In genomic region chr10:35056133-35056532, GRCh38 we compare ENCODE assay signal across 17 cellular contexts.
"Had no signal": no experiment of that assay in that cellular context is flagged by ENCODE, and none has a peak within 500 bp of the region (broad histone marks: within the 10 kb centered on the region; RNA-seq: fewer than 3 reads in every experiment).

No MANE protein-coding gene starts in this region.

- DNase-seq: activated CD4-positive, alpha-beta memory T cell treated with anti-CD3 and anti-CD28 coated beads, Interleukin-2, amount 10 ng/mL, durations not matched to agents 7 days and 5 days; activated CD4-positive, alpha-beta T cell treated with anti-CD3 and anti-CD28 coated beads for 4 hours; activated CD8-positive, alpha-beta memory T cell treated with anti-CD3 and anti-CD28 coated beads, Interleukin-2, amount 10 ng/mL, durations not matched to agents 7 days and 5 days; activated naive CD4-positive, alpha-beta T cell treated with anti-CD3 and anti-CD28 coated beads, Interleukin-2, amount 10 ng/mL, durations not matched to agents 7 days and 5 days; aorta; brain microvascular endothelial cell; central memory CD4-positive, alpha-beta T cell; colonic mucosa; naive thymus-derived CD4-positive, alpha-beta T cell; right cardiac atrium; stimulated activated CD4-positive, alpha-beta T cell treated with anti-CD3 and anti-CD28 coated beads, Interleukin-4, amount 100 ng/mL, for 24 hours; testis; upper lobe of right lung had no signal

- ATAC-seq: activated CD8-positive, alpha-beta memory T cell treated with anti-CD3 and anti-CD28 coated beads, Interleukin-2, amount 10 ng/mL, durations not matched to agents 7 days and 5 days; left lobe of liver; naive thymus-derived CD4-positive, alpha-beta T cell; stimulated activated memory B cell treated with anti-CD40 and anti-IgM and Interleukin-4, amounts not matched to agents 10 μg/mL and 1 μg/mL and 100 μg/mL, for 72 hours; upper lobe of right lung had no signal

- H3K4me3 Mint-ChIP-seq: activated CD4-positive, alpha-beta memory T cell treated with anti-CD3 and anti-CD28 coated beads, Interleukin-2, amount 10 ng/mL, durations not matched to agents 7 days and 5 days; activated CD8-positive, alpha-beta memory T cell treated with anti-CD3 and anti-CD28 coated beads, Interleukin-2, amount 10 ng/mL, durations not matched to agents 7 days and 5 days; activated naive CD4-positive, alpha-beta T cell treated with anti-CD3 and anti-CD28 coated beads, Interleukin-2, amount 10 ng/mL, durations not matched to agents 7 days and 5 days; naive thymus-derived CD4-positive, alpha-beta T cell; neural progenitor cell; stimulated activated memory B cell treated with anti-CD40 and anti-IgM and Interleukin-4, amounts not matched to agents 10 μg/mL and 1 μg/mL and 100 μg/mL, for 72 hours had no signal

- H3K9ac ChIP-seq: neural progenitor cell had no signal

- H3K27me3 ChIP-seq: brain microvascular endothelial cell, colonic mucosa, neural progenitor cell, testis, upper lobe of right lung had no signal

- H3K4me2 ChIP-seq: neural progenitor cell had no signal

- H3K4me3 ChIP-seq: colonic mucosa, neural progenitor cell, prostate gland, testis, upper lobe of right lung had no signal

- H3K9me3 Mint-ChIP-seq: activated CD4-positive, alpha-beta memory T cell treated with anti-CD3 and anti-CD28 coated beads, Interleukin-2, amount 10 ng/mL, durations not matched to agents 7 days and 5 days; activated naive CD4-positive, alpha-beta T cell treated with anti-CD3 and anti-CD28 coated beads, Interleukin-2, amount 10 ng/mL, durations not matched to agents 7 days and 5 days; naive thymus-derived CD4-positive, alpha-beta T cell; neural progenitor cell; stimulated activated memory B cell treated with anti-CD40 and anti-IgM and Interleukin-4, amounts not matched to agents 10 μg/mL and 1 μg/mL and 100 μg/mL, for 72 hours had no signal

- H3K4me1 ChIP-seq: colonic mucosa, neural progenitor cell, prostate gland, testis, upper lobe of right lung had no signal

- H3K27ac Mint-ChIP-seq: activated CD8-positive, alpha-beta memory T cell treated with anti-CD3 and anti-CD28 coated beads, Interleukin-2, amount 10 ng/mL, durations not matched to agents 7 days and 5 days; activated naive CD4-positive, alpha-beta T cell treated with anti-CD3 and anti-CD28 coated beads, Interleukin-2, amount 10 ng/mL, durations not matched to agents 7 days and 5 days; neural progenitor cell; stimulated activated memory B cell treated with anti-CD40 and anti-IgM and Interleukin-4, amounts not matched to agents 10 μg/mL and 1 μg/mL and 100 μg/mL, for 72 hours had no signal

- H3K9me3 ChIP-seq: colonic mucosa, prostate gland, testis, upper lobe of right lung had no signal

- H3K27me3 Mint-ChIP-seq: activated CD4-positive, alpha-beta memory T cell treated with anti-CD3 and anti-CD28 coated beads, Interleukin-2, amount 10 ng/mL, durations not matched to agents 7 days and 5 days; activated CD8-positive, alpha-beta memory T cell treated with anti-CD3 and anti-CD28 coated beads, Interleukin-2, amount 10 ng/mL, durations not matched to agents 7 days and 5 days; activated naive CD4-positive, alpha-beta T cell treated with anti-CD3 and anti-CD28 coated beads, Interleukin-2, amount 10 ng/mL, durations not matched to agents 7 days and 5 days; naive thymus-derived CD4-positive, alpha-beta T cell; stimulated activated memory B cell treated with anti-CD40 and anti-IgM and Interleukin-4, amounts not matched to agents 10 μg/mL and 1 μg/mL and 100 μg/mL, for 72 hours had no signal

- H3K27ac ChIP-seq: brain microvascular endothelial cell, colonic mucosa, neural progenitor cell, prostate gland, testis, upper lobe of right lung had no signal

- H3K36me3 ChIP-seq: colonic mucosa, prostate gland had no signal

- H2AFZ ChIP-seq: neural progenitor cell had no signal
